ENCODE assay signal across 1 cellular context in genomic region chr6:27161946-27162603, GRCh38.
TF ChIP-seq lines count a peak whose summit lies in the region.

No MANE protein-coding gene starts in this region.

TF ChIP-seq in K562, 482 proteins besides CTCF, POLR2A, EP300 and RAD21 (continued from another document and continues in another):
- TF ChIP-seq CHD7 (IDR thresholded peaks at IDR 0.05; ENCODE audit: low read depth, low read length) (no peak), AFF4 (CRISPR knock-in tag; IDR thresholded peaks at IDR 0.05) (peak; percentile 71; the same call in 1 of the 2 replicates), ZNF23 (CRISPR knock-in tag; IDR thresholded peaks at IDR 0.05) (no peak), ZBTB17 (CRISPR knock-in tag; IDR thresholded peaks at IDR 0.05) (no peak), YBX1 (IDR thresholded peaks at IDR 0.05) (no peak), ILF3 (IDR thresholded peaks at IDR 0.05; ENCODE audit: borderline replicate concordance) (peak; percentile 77; the same call in 1 of the 2 replicates), ZNF592 (IDR thresholded peaks at IDR 0.05) (peak; percentile 92), ZNF583 (CRISPR knock-in tag; IDR thresholded peaks at IDR 0.05) (no peak), ZNF75A (CRISPR knock-in tag; IDR thresholded peaks at IDR 0.05) (no peak), GABPA (tag; conservative IDR thresholded peaks at IDR 0.05; ENCODE audit: low read depth) (no peak), ELF4 (CRISPR knock-in tag; IDR thresholded peaks at IDR 0.05) (no peak), FOS (IDR thresholded peaks at IDR 0.05; ENCODE audit: extremely low read depth, insufficient read length) (peak; percentile 23), CSDE1 (IDR thresholded peaks at IDR 0.05) (peak in 1 of 2 experiments; percentile 80; a peak in 1 of 4 replicates), CHD4 (IDR thresholded peaks at IDR 0.05; ENCODE audit: insufficient read depth, insufficient replicate concordance, low read depth, low read length, poor library complexity, severe bottlenecking) (no peak), ZNF41 (CRISPR knock-in tag; conservative IDR thresholded peaks at IDR 0.05) (no peak), RBM25 (IDR thresholded peaks at IDR 0.05; ENCODE audit: low read depth, low read length, severe bottlenecking) (no peak), ZNF165 (CRISPR knock-in tag; IDR thresholded peaks at IDR 0.05; ENCODE audit: borderline replicate concordance) (no peak), MAFK (IDR thresholded peaks at IDR 0.05; ENCODE audit: low read length) (peak; percentile 13; the same call in 1 of the 2 replicates), MTA3 (IDR thresholded peaks at IDR 0.05; ENCODE audit: borderline replicate concordance) (peak; percentile 25; the same call in 1 of the 2 replicates), THRAP3 (IDR thresholded peaks at IDR 0.05; ENCODE audit: borderline replicate concordance) (no peak), OTX1 (CRISPR knock-in tag; IDR thresholded peaks at IDR 0.05) (no peak), ZBTB8A (IDR thresholded peaks at IDR 0.05; ENCODE audit: partially characterized antibody) (peak; percentile 87), ZNF253 (CRISPR knock-in tag; conservative IDR thresholded peaks at IDR 0.05) (0 out of 2 replicates have a peak, but pooled peaks have one; percentile 37), ZBTB2 (IDR thresholded peaks at IDR 0.05) (0 out of 2 replicates have a peak, but pooled peaks have one; percentile 48), BRD9 (IDR thresholded peaks at IDR 0.05; ENCODE audit: low read depth, partially characterized antibody) (peak; percentile 98), CBX3 (IDR thresholded peaks at IDR 0.05; ENCODE audit: borderline replicate concordance in 1 of 2, low read length in 2 of 2) (peak in 1 of 2 experiments; percentile 28; a peak in 1 of 3 replicates), HDAC2 (IDR thresholded peaks at IDR 0.05) (peak; percentile 21; the same call in 1 of the 2 replicates), BACH1 (tag; IDR thresholded peaks at IDR 0.05) (peak; percentile 60; the same call in 1 of the 2 replicates), TEAD4 (IDR thresholded peaks at IDR 0.05; ENCODE audit: low read length) (peak; percentile 85), TEAD4 (CRISPR knock-in tag; IDR thresholded peaks at IDR 0.05; ENCODE audit: borderline replicate concordance) (no peak), ZNF512 (tag; IDR thresholded peaks at IDR 0.05) (no peak), PHF8 (IDR thresholded peaks at IDR 0.05; ENCODE audit: borderline replicate concordance, low read length) (no peak), CAMTA2 (CRISPR knock-in tag; conservative IDR thresholded peaks at IDR 0.05) (no peak), NFATC3 (IDR thresholded peaks at IDR 0.05) (peak; percentile 61; the same call in 1 of the 2 replicates), ZNF699 (CRISPR knock-in tag; IDR thresholded peaks at IDR 0.05; ENCODE audit: insufficient replicate concordance) (no peak), HDAC3 (IDR thresholded peaks at IDR 0.05; ENCODE audit: borderline replicate concordance, partially characterized antibody) (peak; percentile 73), ZNF282 (CRISPR knock-in tag; IDR thresholded peaks at IDR 0.05) (no peak), STAT5B (CRISPR knock-in tag; IDR thresholded peaks at IDR 0.05) (no peak), ADNP (tag; IDR thresholded peaks at IDR 0.05) (peak; percentile 97), GABPB1 (CRISPR knock-in tag; IDR thresholded peaks at IDR 0.05) (no peak)
